Comparison of ENCODE assay signal across 8 cellular contexts in genomic region chr5:6728011-6728794, GRCh38. TPM values are rescaled to one million over a fixed set of nuclear protein-coding genes. Genes with fewer than 3 reads are reported as not detected.
A peak's percentile ranks its signal among the peaks of the same experiment; 100 is the strongest.
DNase-seq lines count a peak whose midpoint lies in the region; ATAC-seq, FAIRE-seq and TF ChIP-seq lines count a peak whose summit lies in the region.

No MANE protein-coding gene starts in this region.

- no peaks in the 10 kb centered on the region for H3K9me3 ChIP-seq in GM12878 (replicated peaks; ENCODE audit: control insufficient read depth, insufficient read depth, low read length)
- no peaks in the 10 kb centered on the region for H3K9me3 ChIP-seq in heart right ventricle

- POLR2A ChIA-PET in GM12878 (lab: Charles Lee), result interaction anchor here (0.5 to 5.4 kb wide), 4 partner anchors 9 to 612 kb away, joined by 3 to 35 read pairs (median 15); no protein-coding TSS in a partner anchor

- H3K4me2 ChIP-seq in KMS-11 (peak overlapping the region; percentile 85), GM12878 (ENCODE audit: control insufficient read depth, insufficient read depth) (peak overlapping the region; percentile 85)

- H4K20me1 ChIP-seq in KMS-11 (ENCODE audit: insufficient read depth) (peaks cover 26% of the 10 kb centered on the region), GM12878 (ENCODE audit: control insufficient read depth, insufficient read depth) (no peaks in the 10 kb centered on the region)

- TF ChIP-seq RAD21 in GM12878 (IDR thresholded peaks at IDR 0.05; ENCODE audit: insufficient read depth, low read depth, low read length), result no peak

- DNase-seq in GM12878 (ENCODE audit: low read depth, low spot score) (no peak), NCI-H774 (lab: John Stamatoyannopoulos, UW) (no peak), heart right ventricle (no peak), globus pallidus (ENCODE audit: low spot score) (no peak)
- DNase-seq in stimulated activated CD4-positive, alpha-beta T cell treated with anti-CD3 and anti-CD28 coated beads, Interleukin-2, amount 100 ng/mL, for 48 hours, result no peak

- in situ Hi-C loops in GM12878 (cut with MboI), result no loop called here

- H3K9ac ChIP-seq in KMS-11 (no peak overlapping the region), GM12878 (ENCODE audit: control insufficient read depth, insufficient read depth, low read length) (peak overlapping the region; percentile 58)

- H3K27me3 ChIP-seq in KMS-11 (ENCODE audit: insufficient read depth, low read depth) (no peaks in the 10 kb centered on the region), GM12878 (replicated peaks in 1 of 2; ENCODE audit: control insufficient read depth in 2 of 2, insufficient read depth in 2 of 2, low read length in 1 of 2) (no peaks in the 10 kb centered on the region), heart right ventricle (no peaks in the 10 kb centered on the region)

- SMC1A ChIA-PET in GM12878 (lab: Charles Lee; ENCODE audit: uncharacterized antibody, unreplicated experiment), result interaction anchor here (0.9 to 4.8 kb wide), 10 partner anchors 8 to 352 kb away, joined by 3 to 41 read pairs (median 6); partner anchors contain the start of genes NSUN2 and SRD5A1

- RAD21 ChIA-PET in GM12878 (lab: Charles Lee; ENCODE audit: unreplicated experiment), result interaction anchor here (1.0 to 5.3 kb wide), 8 partner anchors 9 to 234 kb away, joined by 3 to 32 read pairs (median 6); partner anchors contain the start of genes NSUN2, SRD5A1 and TENT4A

- TF ChIP-seq EP300 in GM12878 (IDR thresholded peaks at IDR 0.05; ENCODE audit: borderline replicate concordance in 1 of 2, control insufficient read depth in 1 of 2, low read depth in 2 of 2, low read length in 2 of 2), result peak; percentile 64 to 91

- WGBS in GM12878 (ENCODE audit: insufficient coverage, insufficient replicate concordance, low lambda C conversion rate, missing lambda C conversion rate), result 34% methylated on average over 17 of the region's 17 CpGs
- 85 to 90% methylated on average over 17 of the region's 17 CpGs for WGBS in heart right ventricle, 2 donors

- peaks cover 90% of the 10 kb centered on the region for H3K79me2 ChIP-seq in KMS-11 (ENCODE audit: insufficient read depth, low read depth)
- H3K79me2 ChIP-seq in GM12878 (ENCODE audit: control insufficient read depth, insufficient read depth, low read length), result peaks cover 98% of the 10 kb centered on the region

- intact Hi-C loops in GM12878 (cut with micrococcal nuclease; ENCODE audit: unreplicated experiment) (loop anchor here (1.0 to 2.0 kb wide), 2 partner anchors 9 to 15 kb away; partner anchors contain the start of gene TENT4A), heart right ventricle (cut with DNase I) (no loop called here)

- TF ChIP-seq CTCF in KMS-11 (conservative IDR thresholded peaks at IDR 0.05; ENCODE audit: low read depth, low read length) (no peak), GM12878 (IDR thresholded peaks at IDR 0.05 in 2 of 3, conservative IDR thresholded peaks at IDR 0.05 in 1 of 3; ENCODE audit: control insufficient read depth in 2 of 3, extremely low read depth in 1 of 3, insufficient read depth in 1 of 3, low read depth in 3 of 3, low read length in 3 of 3) (no peak), heart right ventricle (IDR thresholded peaks at IDR 0.05) (no peak)

- CTCF ChIA-PET in GM12878 (lab: Yijun Ruan, JAX), result interaction anchor here (0.7 to 4.5 kb wide), 5 partner anchors 8 to 988 kb away, joined by 3 to 17 read pairs (median 9); no protein-coding TSS in a partner anchor

- H3K4me1 ChIP-seq in KMS-11 (ENCODE audit: low read depth, poor library complexity, severe bottlenecking), result peaks cover 97% of the 10 kb centered on the region
- H3K4me1 ChIP-seq in GM12878 (ENCODE audit: control insufficient read depth, insufficient read depth, low read length), result peaks cover 64% of the 10 kb centered on the region
- peaks cover 15 to 99% (median 71%) of the 10 kb centered on the region in 9 donors for H3K4me1 ChIP-seq in heart right ventricle

- TF ChIP-seq POLR2A in GM12878 (IDR thresholded peaks at IDR 0.05; ENCODE audit: low read depth, low read length), result 0 out of 2 replicates have a peak, but pooled peaks have one; percentile 15

- H3K36me3 ChIP-seq in KMS-11 (ENCODE audit: insufficient read depth) (no peaks in the 10 kb centered on the region), GM12878 (ENCODE audit: control insufficient read depth in 2 of 2, insufficient read depth in 2 of 2, low read length in 1 of 2) (peaks cover 5 to 18% of the 10 kb centered on the region in 2 experiments; a peak in 3 of 4 replicates), heart right ventricle (peaks cover 0 to 20% (median 0%) of the 10 kb centered on the region in 9 donors)

- H2AFZ ChIP-seq in KMS-11 (ENCODE audit: low read depth), result no peak overlapping the region
- no peak overlapping the region for H2AFZ ChIP-seq in GM12878 (ENCODE audit: control insufficient read depth, low read depth, low read length)

- ATAC-seq in GM18511 (IDR thresholded peaks at IDR 0.05; ENCODE audit: unreplicated experiment) (peak; percentile 88), GM21717 (IDR thresholded peaks at IDR 0.05; ENCODE audit: unreplicated experiment) (peak; percentile 91), GM12878 (peak; percentile 89), heart right ventricle (no peak)

- H3K27ac ChIP-seq in KMS-11, result peak overlapping the region; percentile 73; the same call in 1 of the 2 replicates
- H3K27ac ChIP-seq in GM12878 (ENCODE audit: control insufficient read depth, insufficient read depth), result peak overlapping the region; percentile 84
- no peak overlapping the region for H3K27ac ChIP-seq in heart right ventricle

- BruUV-seq in GM12878 (replicated peaks; lab: Mats Ljungman, UMichigan), result no TSS peak

- H3K4me3 ChIP-seq in KMS-11 (IDR thresholded peaks at IDR 0.05; ENCODE audit: insufficient read depth, low read depth, low read length), result no peak overlapping the region
- H3K4me3 ChIP-seq in GM12878, result peak overlapping the region; percentile 31
- H3K4me3 ChIP-seq in heart right ventricle, result no peak overlapping the region

- peak; percentile 81 for FAIRE-seq in GM12878 (lab: Jason Lieb, UNC)

TF ChIP-seq in GM12878, 131 proteins besides CTCF, POLR2A, EP300 and RAD21 (continues in another document):
- TF ChIP-seq NBN (IDR thresholded peaks at IDR 0.05) (peak; percentile 91), YY1 (IDR thresholded peaks at IDR 0.05; ENCODE audit: low read depth, low read length) (0 out of 2 replicates have a peak, but pooled peaks have one; percentile 13), KLF5 (IDR thresholded peaks at IDR 0.05; ENCODE audit: partially characterized antibody) (no peak), CUX1 (IDR thresholded peaks at IDR 0.05; ENCODE audit: insufficient replicate concordance, low read depth, low read length) (no peak), CBX5 (IDR thresholded peaks at IDR 0.05; ENCODE audit: low read depth) (no peak), KDM1A (IDR thresholded peaks at IDR 0.05; ENCODE audit: borderline replicate concordance) (no peak; the same call in 1 of the 2 replicates)

RNA-seq across cellular contexts. Expression of gene TENT4A, which starts 15.0 kb away (rescaled TPM):
- total RNA-seq in GM12878 (2013; cell fraction: nucleolus; rRNA removed), result 184 and 188 TPM in 2 replicates
- total RNA-seq in GM12878 (2014; rRNA removed), result 15.4 and 18.3 TPM in 2 replicates
- total RNA-seq in GM12878 (2014; rRNA removed; fragmentation: Illumina TruSeq; extraction: Trizol), result 14.4 and 18.4 TPM in 2 replicates
- total RNA-seq in GM12878 (2021), result 26.1 and 30.6 TPM in 2 replicates
- polyA plus RNA-seq in GM12878 (2011; ENCODE audit: low read depth), result 13.0 TPM
- polyA plus RNA-seq in GM12878 (2011; rRNA removed), result 8.7 and 10.5 TPM in 2 replicates
- polyA plus RNA-seq in GM12878 (2011; cell fraction: cytosol; rRNA removed), result 7.8 and 8.6 TPM in 2 replicates
- 101 and 119 TPM in 2 replicates for polyA plus RNA-seq in GM12878 (2011; cell fraction: nucleus; rRNA removed)
- polyA plus RNA-seq in GM12878 (2012), result 23.9 and 25.8 TPM in 2 replicates
- polyA plus RNA-seq in GM12878 (2014; fragmentation: Illumina TruSeq; extraction: Trizol), result 18.4 and 27.5 TPM in 2 replicates
- polyA plus RNA-seq in GM12878 (2014; fragmentation: Nextera tagmentation; extraction: Ambion mirVana), result 1 to 10 TPM; 1.4 to 2.8 TPM
- 25.8 and 28.7 TPM in 2 replicates for polyA plus RNA-seq in GM12878 (2014; rRNA removed)
- polyA plus RNA-seq in GM12878 (2016; fragmentation: Nextera tagmentation; extraction: Ambion mirVana), result 1 to 10 TPM; 2.5 to 3.4 TPM
- polyA minus RNA-seq in GM12878 (2011; rRNA and poly(A)+ RNA removed), result 20.3 and 25.2 TPM in 2 replicates
- polyA minus RNA-seq in GM12878 (2011; cell fraction: cytosol; rRNA and poly(A)+ RNA removed), result 11.1 and 12.5 TPM in 2 replicates
- 49.2 and 70.5 TPM in 2 replicates for polyA minus RNA-seq in GM12878 (2011; cell fraction: nucleus; rRNA and poly(A)+ RNA removed)
- total RNA-seq in heart right ventricle, result 10 to 100 TPM in 8 of 10 donors, 1 to 10 TPM in 2; 8.8 to 13.7 (median 11.7) TPM
- 1 to 10 TPM; 4.2 to 8.9 TPM for polyA plus RNA-seq in heart right ventricle

Comparison
In these comparisons a context has a peak if more than half of its experiments do, and no peak if none do; other contexts are left out.
1. ATAC-seq: peak in GM18511 (single experiment), GM21717 (single experiment) and GM12878 (single experiment); none in heart right ventricle (0 of 8).
2. H3K27ac ChIP-seq: peak in KMS-11 (single experiment) and GM12878 (single experiment); none in heart right ventricle (0 of 10).